12 cellular contexts compared by ENCODE assay signal in genomic region chr2:207156045-207156444, GRCh38. TPM values are rescaled to one million over a fixed set of nuclear protein-coding genes. Genes with fewer than 3 reads are reported as not detected.
A peak's percentile ranks its signal among the peaks of the same experiment; 100 is the strongest.
DNase-seq lines count a peak whose midpoint lies in the region; ATAC-seq and TF ChIP-seq lines count a peak whose summit lies in the region.
"Had no signal": no experiment of that assay in that cellular context is flagged by ENCODE, and none has a peak within 500 bp of the region (broad histone marks: within the 10 kb centered on the region; RNA-seq: fewer than 3 reads in every experiment).

No MANE protein-coding gene starts in this region.

- H3K4me3 ChIP-seq in esophagus squamous epithelium (no peak overlapping the region), aorta (ENCODE audit: low read length in 2 of 2) (no peak overlapping the region)

- no peaks in the 10 kb centered on the region for H3K9me3 ChIP-seq in esophagus squamous epithelium
- H3K9me3 ChIP-seq in aorta (ENCODE audit: control insufficient read depth, low read length) = no peaks in the 10 kb centered on the region

- H3K4me1 ChIP-seq in esophagus squamous epithelium (peaks cover 20 to 94% (median 50%) of the 10 kb centered on the region in 3 donors), aorta (ENCODE audit: control insufficient read depth in 1 of 2, insufficient read depth in 2 of 2, low read length in 2 of 2) (peaks cover 20 to 54% of the 10 kb centered on the region in 2 donors)

- POLR2A ChIA-PET in activated CD4-positive, alpha-beta memory T cell treated with anti-CD3 and anti-CD28 coated beads for 36 hours (lab: Charles Lee) = interaction anchor here (1.1 to 1.9 kb wide), 5 partner anchors 8 to 82 kb away, joined by 3 to 14 read pairs (median 5); partner anchors contain the start of gene KLF7

- CTCF ChIA-PET in activated CD4-positive, alpha-beta memory T cell treated with anti-CD3 and anti-CD28 coated beads for 36 hours (lab: Charles Lee) = interaction anchor here (1.1 kb wide), 1 partner anchor 10 kb away, joined by 4 read pairs; the partner anchor contains the start of gene KLF7

- H3K27ac ChIP-seq in esophagus squamous epithelium = peak overlapping the region in 3 of 4 donors; percentile 4 to 57 (median 36)
- H3K27ac ChIP-seq in aorta (ENCODE audit: low read depth in 1 of 2, low read length in 2 of 2) = peak overlapping the region in 1 of 2 donors; percentile 57

- 0 out of 2 replicates have a peak overlapping the region, but pooled peaks have one; percentile 14 for H3K4me3 Mint-ChIP-seq in HFFc6
- peak overlapping the region; percentile 33 for H3K4me3 Mint-ChIP-seq in activated CD4-positive, alpha-beta memory T cell treated with anti-CD3 and anti-CD28 coated beads for 36 hours
- H3K4me3 Mint-ChIP-seq in stimulated activated memory B cell treated with anti-CD40 and anti-IgM and Interleukin-4, amounts not matched to agents 10 μg/mL and 1 μg/mL and 100 μg/mL, for 72 hours = no peak overlapping the region

- H3K9me3 Mint-ChIP-seq in HFFc6 = no peaks in the 10 kb centered on the region
- H3K9me3 Mint-ChIP-seq in activated CD4-positive, alpha-beta memory T cell treated with anti-CD3 and anti-CD28 coated beads for 36 hours = no peaks in the 10 kb centered on the region
- H3K9me3 Mint-ChIP-seq in stimulated activated memory B cell treated with anti-CD40 and anti-IgM and Interleukin-4, amounts not matched to agents 10 μg/mL and 1 μg/mL and 100 μg/mL, for 72 hours = no peaks in the 10 kb centered on the region

- no peaks in the 10 kb centered on the region for H3K27me3 ChIP-seq in esophagus squamous epithelium
- H3K27me3 ChIP-seq in aorta (ENCODE audit: control insufficient read depth in 1 of 2, insufficient read depth in 2 of 2, low read length in 1 of 2) = no peaks in the 10 kb centered on the region

- DNase-seq in HFFc6 (no peak), esophagus squamous epithelium (lab: John Stamatoyannopoulos, UW) (no peak), MV-4-11 (lab: John Stamatoyannopoulos, UW) (no peak), aorta (no peak)
- DNase-seq in activated CD4-positive, alpha-beta memory T cell treated with anti-CD3 and anti-CD28 coated beads for 36 hours = peak; percentile 24
- DNase-seq in effector CD4-positive, alpha-beta T cell = no peak
- DNase-seq: activated CD4-positive, alpha-beta T cell treated with anti-CD3 and anti-CD28 coated beads for 4 hours; amniotic stem cell; DMS 273 treated with DMSO at 0.1 percent for 48 hours; NCI-H1436 treated with DMSO at 0.1 percent for 48 hours; stimulated activated naive CD4-positive, alpha-beta T cell treated with Interleukin-2 at 50 U/mL for 16 hours had no signal

- peaks cover 33% of the 10 kb centered on the region for H3K36me3 Mint-ChIP-seq in HFFc6 (ENCODE audit: low read depth)
- H3K36me3 Mint-ChIP-seq in activated CD4-positive, alpha-beta memory T cell treated with anti-CD3 and anti-CD28 coated beads for 36 hours = peaks cover 9% of the 10 kb centered on the region
- H3K36me3 Mint-ChIP-seq in stimulated activated memory B cell treated with anti-CD40 and anti-IgM and Interleukin-4, amounts not matched to agents 10 μg/mL and 1 μg/mL and 100 μg/mL, for 72 hours = peaks cover 22% of the 10 kb centered on the region

- no peak for ATAC-seq in stimulated activated memory B cell treated with anti-CD40 and anti-IgM and Interleukin-4, amounts not matched to agents 10 μg/mL and 1 μg/mL and 100 μg/mL, for 72 hours
- no peak for ATAC-seq in aorta (ENCODE audit: low FRiP score)

- TF ChIP-seq POLR2A in esophagus squamous epithelium (IDR thresholded peaks at IDR 0.05) = no peak

- TF ChIP-seq CTCF in HFFc6 (IDR thresholded peaks at IDR 0.05) (no peak), esophagus squamous epithelium (IDR thresholded peaks at IDR 0.05) (no peak)

- peak overlapping the region; percentile 17; the same call in 1 of the 2 replicates for H3K27ac Mint-ChIP-seq in HFFc6
- no peak overlapping the region for H3K27ac Mint-ChIP-seq in activated CD4-positive, alpha-beta memory T cell treated with anti-CD3 and anti-CD28 coated beads for 36 hours
- peak overlapping the region; percentile 31 for H3K27ac Mint-ChIP-seq in stimulated activated memory B cell treated with anti-CD40 and anti-IgM and Interleukin-4, amounts not matched to agents 10 μg/mL and 1 μg/mL and 100 μg/mL, for 72 hours

- peaks cover 2% of the 10 kb centered on the region; the same call in 1 of the 2 replicates for H3K27me3 Mint-ChIP-seq in HFFc6 (ENCODE audit: insufficient read depth)
- no peaks in the 10 kb centered on the region for H3K27me3 Mint-ChIP-seq in activated CD4-positive, alpha-beta memory T cell treated with anti-CD3 and anti-CD28 coated beads for 36 hours
- no peaks in the 10 kb centered on the region for H3K27me3 Mint-ChIP-seq in stimulated activated memory B cell treated with anti-CD40 and anti-IgM and Interleukin-4, amounts not matched to agents 10 μg/mL and 1 μg/mL and 100 μg/mL, for 72 hours

- intact Hi-C loops in activated CD4-positive, alpha-beta memory T cell treated with anti-CD3 and anti-CD28 coated beads for 36 hours (cut with micrococcal nuclease) = loop anchor here (1.0 to 2.0 kb wide), 5 partner anchors 13 to 373 kb away; partner anchors contain the start of gene CREB1
- intact Hi-C loops in esophagus squamous epithelium (cut with DNase I) = loop anchor here (10.0 kb wide), 1 partner anchor 469 kb away; the partner anchor contains the start of gene METTL21A
- intact Hi-C loops in aorta (cut with DNase I) = no loop called here

- 55 to 64% methylated on average over 3 of the region's 3 CpGs for WGBS in esophagus squamous epithelium, 2 donors
- 66 to 75% methylated on average over 3 of the region's 3 CpGs for WGBS in aorta, 2 donors

- H3K4me1 Mint-ChIP-seq in HFFc6 (ENCODE audit: low read depth) = peaks cover 97% of the 10 kb centered on the region
- H3K4me1 Mint-ChIP-seq in activated CD4-positive, alpha-beta memory T cell treated with anti-CD3 and anti-CD28 coated beads for 36 hours (ENCODE audit: low read depth) = peaks cover 87% of the 10 kb centered on the region
- H3K4me1 Mint-ChIP-seq in stimulated activated memory B cell treated with anti-CD40 and anti-IgM and Interleukin-4, amounts not matched to agents 10 μg/mL and 1 μg/mL and 100 μg/mL, for 72 hours = peaks cover 85% of the 10 kb centered on the region

- H3K36me3 ChIP-seq in esophagus squamous epithelium = no peaks in the 10 kb centered on the region
- no peaks in the 10 kb centered on the region for H3K36me3 ChIP-seq in aorta (ENCODE audit: control insufficient read depth in 1 of 2, insufficient read depth in 2 of 2, low read length in 1 of 2)

RNA-seq across cellular contexts. Expression of gene KLF7, which starts 9.7 kb away (rescaled TPM):
- 10 to 100 TPM; 29.4 to 45.0 (median 34.0) TPM for total RNA-seq in HFFc6 (2021; fragmentation: NEBNext Ultra II Directional; extraction: Animal tissue kit (Norgen Biotek cat#: 25700))
- total RNA-seq in activated CD4-positive, alpha-beta memory T cell treated with anti-CD3 and anti-CD28 coated beads for 36 hours = 10 to 100 TPM; 24.1 to 29.5 TPM
- total RNA-seq in esophagus squamous epithelium = 10 to 100 TPM in 3 of 4 donors, 1 to 10 TPM in 1; 6.5 to 24.8 (median 15.2) TPM
- total RNA-seq in aorta = 10 to 100 TPM; 74.5 to 90.9 TPM
- 1 to 10 TPM; 5.8 to 6.3 TPM for polyA plus RNA-seq in aorta

Comparison
In these comparisons a context has a peak if more than half of its experiments do, and no peak if none do; other contexts are left out.
1. intact Hi-C loops: an anchor here in activated CD4-positive, alpha-beta memory T cell treated with anti-CD3 and anti-CD28 coated beads for 36 hours (1.0 to 2.0 kb wide) and esophagus squamous epithelium (10.0 kb wide); none called in aorta.